13 cellular contexts compared by ENCODE assay signal in the genomic region with DNA sequence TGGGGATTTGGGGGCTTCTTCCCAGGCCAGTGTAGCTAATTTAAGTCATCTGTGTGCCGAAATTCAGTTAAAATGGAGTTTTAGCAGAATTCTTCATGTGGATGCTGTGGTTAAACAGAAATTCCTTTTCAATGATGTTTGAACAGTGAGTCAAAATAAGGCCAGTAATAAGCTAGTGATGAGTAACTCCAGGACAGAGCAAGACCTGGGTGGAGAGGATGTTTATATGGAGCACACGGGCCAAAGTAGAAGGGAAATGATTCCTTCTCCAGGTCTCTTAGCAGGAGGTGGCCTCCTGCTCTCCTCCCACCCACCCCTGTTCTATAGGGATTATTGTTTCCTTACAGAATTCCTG. TPM values are rescaled to one million over a fixed set of nuclear protein-coding genes. Genes with fewer than 3 reads are reported as not detected.
A peak's percentile ranks its signal among the peaks of the same experiment; 100 is the strongest.
DNase-seq lines count a peak whose midpoint lies in the region; ATAC-seq and TF ChIP-seq lines count a peak whose summit lies in the region.
"Had no signal": no experiment of that assay in that cellular context is flagged by ENCODE, and none has a peak within 500 bp of the region (broad histone marks: within the 10 kb centered on the region; RNA-seq: fewer than 3 reads in every experiment).

No MANE protein-coding gene starts in this region.

- no peak overlapping the region for H3K4me3 Mint-ChIP-seq in CD4-positive, alpha-beta memory T cell
- H3K4me3 Mint-ChIP-seq: activated T-helper 17 cell treated with anti-CD3 and anti-CD28 coated beads, Interleukin-2, amount 50 U/mL, for 72 hours; T-cell had no signal

- peak overlapping the region; percentile 99 for H2BK5ac ChIP-seq in mesenchymal stem cell (ENCODE audit: low read depth, low read length, poor library complexity, severe bottlenecking)

- H2BK12ac ChIP-seq in mesenchymal stem cell (ENCODE audit: low read length in 2 of 2), result peak overlapping the region in 1 of 2 experiments; percentile 66

- H3K79me1 ChIP-seq in mesenchymal stem cell (replicated peaks; ENCODE audit: low read length, poor library complexity, severe bottlenecking), result no peaks in the 10 kb centered on the region

- DNase-seq in A172 (ENCODE audit: low spot score) (peak; percentile 89), choroid plexus epithelial cell (ENCODE audit: low read depth) (peak; percentile 96), mesenchymal stem cell (peak; percentile 97), BE2C (no peak)
- no peak for DNase-seq in CD4-positive, alpha-beta memory T cell
- DNase-seq in activated CD4-positive, alpha-beta T cell treated with anti-CD3 and anti-CD28 coated beads for 48 hours, result no peak
- DNase-seq: NCI-H1417, T-cell had no signal

- peak overlapping the region; percentile 42 to 58 for H3K18ac ChIP-seq in mesenchymal stem cell (ENCODE audit: low read depth in 1 of 2, low read length in 2 of 2)

- H4K8ac ChIP-seq in mesenchymal stem cell (ENCODE audit: low read length), result no peak overlapping the region

- H3K9me3 ChIP-seq in mesenchymal stem cell (ENCODE audit: control insufficient read depth, low read length) (no peaks in the 10 kb centered on the region), BE2C (no peaks in the 10 kb centered on the region)
- H3K9me3 ChIP-seq in CD4-positive, alpha-beta memory T cell (ENCODE audit: control insufficient read depth in 1 of 2, low read length in 2 of 2), result no peaks in the 10 kb centered on the region
- H3K9me3 ChIP-seq: BLaER1 treated with 17β-estradiol and CSF1 and Interleukin-3, amounts not matched to agents 10 nM and 100 nM; neutrophil had no signal

- TF ChIP-seq EP300 in Ishikawa (IDR thresholded peaks at IDR 0.05; ENCODE audit: borderline replicate concordance), result no peak

- H3K27ac ChIP-seq in mesenchymal stem cell (ENCODE audit: low read length, poor library complexity, severe bottlenecking), result peak overlapping the region; percentile 98
- no peak overlapping the region for H3K27ac ChIP-seq in CD4-positive, alpha-beta memory T cell (ENCODE audit: low read depth, low read length)
- H3K27ac ChIP-seq: BLaER1 treated with 17β-estradiol and CSF1 and Interleukin-3, amounts not matched to agents 10 nM and 100 nM; neutrophil had no signal

- intact Hi-C loops in CD4-positive, alpha-beta memory T cell (cut with micrococcal nuclease), result no loop called here

- peak overlapping the region; percentile 32 for H3K4me2 ChIP-seq in mesenchymal stem cell (ENCODE audit: low read length, poor library complexity, severe bottlenecking)
- H3K4me2 ChIP-seq: BLaER1 treated with 17β-estradiol and CSF1 and Interleukin-3, amounts not matched to agents 10 nM and 100 nM had no signal

- no peaks in the 10 kb centered on the region for H3K4me1 Mint-ChIP-seq in CD4-positive, alpha-beta memory T cell
- H3K4me1 Mint-ChIP-seq: activated T-helper 17 cell treated with anti-CD3 and anti-CD28 coated beads, Interleukin-2, amount 50 U/mL, for 72 hours; T-cell had no signal

- H3K4me1 ChIP-seq in mesenchymal stem cell (ENCODE audit: control insufficient read depth, insufficient read depth, low read depth, low read length) (peaks cover 29% of the 10 kb centered on the region), BE2C (no peaks in the 10 kb centered on the region)
- no peaks in the 10 kb centered on the region for H3K4me1 ChIP-seq in CD4-positive, alpha-beta memory T cell (ENCODE audit: insufficient read depth, low read length)

- H3K23ac ChIP-seq in mesenchymal stem cell (ENCODE audit: low read length in 2 of 2), result no peak overlapping the region

- no peak overlapping the region for H2AFZ ChIP-seq in mesenchymal stem cell (ENCODE audit: low read depth, low read length)

- H4K91ac ChIP-seq in mesenchymal stem cell (ENCODE audit: low read length), result peak overlapping the region; percentile 71

- no peaks in the 10 kb centered on the region for H3K9me3 Mint-ChIP-seq in CD4-positive, alpha-beta memory T cell
- H3K9me3 Mint-ChIP-seq: activated T-helper 17 cell treated with anti-CD3 and anti-CD28 coated beads, Interleukin-2, amount 50 U/mL, for 72 hours; T-cell had no signal

- H3K27me3 ChIP-seq in mesenchymal stem cell (ENCODE audit: control insufficient read depth in 1 of 2, insufficient read depth in 1 of 2, low read length in 2 of 2), result no peaks in the 10 kb centered on the region
- peaks cover 7% of the 10 kb centered on the region for H3K27me3 ChIP-seq in BE2C
- no peaks in the 10 kb centered on the region for H3K27me3 ChIP-seq in CD4-positive, alpha-beta memory T cell (ENCODE audit: insufficient read depth, low read length)
- H3K27me3 ChIP-seq: BLaER1 treated with 17β-estradiol and CSF1 and Interleukin-3, amounts not matched to agents 10 nM and 100 nM; neutrophil had no signal

- peak overlapping the region in 1 of 2 experiments; percentile 67 for H3K4ac ChIP-seq in mesenchymal stem cell (ENCODE audit: low read depth in 1 of 2, low read length in 2 of 2)

- WGBS in mesenchymal stem cell, result 0% methylated on average over 2 of the region's 2 CpGs

- H3K36me3 Mint-ChIP-seq in CD4-positive, alpha-beta memory T cell, result no peaks in the 10 kb centered on the region
- H3K36me3 Mint-ChIP-seq: T-cell had no signal

- ATAC-seq in HG02642 (IDR thresholded peaks at IDR 0.05; ENCODE audit: poor library complexity, unreplicated experiment), result no peak
- ATAC-seq: activated T-helper 17 cell treated with anti-CD3 and anti-CD28 coated beads, Interleukin-2, amount 50 U/mL, for 72 hours; T-cell had no signal

- H2AK5ac ChIP-seq in mesenchymal stem cell (ENCODE audit: low read length, severe bottlenecking), result no peak overlapping the region

- peak overlapping the region; percentile 93 for H2BK120ac ChIP-seq in mesenchymal stem cell (ENCODE audit: low read depth, low read length)

- POLR2A ChIA-PET in CD4-positive, alpha-beta memory T cell (lab: Charles Lee; ENCODE audit: partially characterized antibody), result no interaction called here

- no peak overlapping the region for H2BK15ac ChIP-seq in mesenchymal stem cell (ENCODE audit: low read depth, poor library complexity, severe bottlenecking)

- H3K14ac ChIP-seq in mesenchymal stem cell (ENCODE audit: low read length in 2 of 2), result no peak overlapping the region

- peaks cover 8 to 14% of the 10 kb centered on the region in 2 donors for H3K27me3 Mint-ChIP-seq in CD4-positive, alpha-beta memory T cell

- CTCF ChIA-PET in CD4-positive, alpha-beta memory T cell (lab: Charles Lee; ENCODE audit: partially characterized antibody), result interaction anchor here (2.0 kb wide), 1 partner anchor 31 kb away, joined by 6 read pairs; no protein-coding TSS in a partner anchor

- H3K4me3 ChIP-seq in choroid plexus epithelial cell (ENCODE audit: low read depth, low read length), result peak overlapping the region; percentile 29
- peak overlapping the region in 1 of 2 experiments; percentile 46 for H3K4me3 ChIP-seq in mesenchymal stem cell (ENCODE audit: insufficient read depth in 1 of 2, low read depth in 1 of 2, low read length in 2 of 2)
- H3K4me3 ChIP-seq in BE2C (ENCODE audit: low read depth, low read length), result no peak overlapping the region
- no peak overlapping the region for H3K4me3 ChIP-seq in CD4-positive, alpha-beta memory T cell (ENCODE audit: low read length in 2 of 2)
- H3K4me3 ChIP-seq: BLaER1 treated with 17β-estradiol and CSF1 and Interleukin-3, amounts not matched to agents 10 nM and 100 nM had no signal

- no peak for TF ChIP-seq RAD21 in Ishikawa (IDR thresholded peaks at IDR 0.05; ENCODE audit: low read depth)

- no peak overlapping the region for H3K27ac Mint-ChIP-seq in CD4-positive, alpha-beta memory T cell
- H3K27ac Mint-ChIP-seq: activated T-helper 17 cell treated with anti-CD3 and anti-CD28 coated beads, Interleukin-2, amount 50 U/mL, for 72 hours; T-cell had no signal

- H3K9ac ChIP-seq in mesenchymal stem cell (ENCODE audit: low read length), result peak overlapping the region; percentile 94
- H3K9ac ChIP-seq: BLaER1 treated with 17β-estradiol and CSF1 and Interleukin-3, amounts not matched to agents 10 nM and 100 nM had no signal

- H3K36me3 ChIP-seq in mesenchymal stem cell (ENCODE audit: control insufficient read depth in 1 of 2, insufficient read depth in 2 of 2, low read depth in 1 of 2, low read length in 2 of 2), result no peaks in the 10 kb centered on the region
- no peaks in the 10 kb centered on the region for H3K36me3 ChIP-seq in BE2C
- H3K36me3 ChIP-seq in CD4-positive, alpha-beta memory T cell (ENCODE audit: insufficient read depth, low read length), result no peaks in the 10 kb centered on the region
- H3K36me3 ChIP-seq: BLaER1 treated with 17β-estradiol and CSF1 and Interleukin-3, amounts not matched to agents 10 nM and 100 nM; neutrophil had no signal

- TF ChIP-seq CTCF in choroid plexus epithelial cell (conservative IDR thresholded peaks at IDR 0.05; ENCODE audit: low read depth, low read length) (no peak), BE2C (IDR thresholded peaks at IDR 0.05; ENCODE audit: low read depth, low read length) (no peak)

TF ChIP-seq in Ishikawa, 13 proteins besides CTCF, POLR2A, EP300 and RAD21:
- TF ChIP-seq TEAD4 (IDR thresholded peaks at IDR 0.05) (peak; percentile 21; the same call in 1 of the 2 replicates), EGR1 (IDR thresholded peaks at IDR 0.05) (no peak)

RNA-seq across cellular contexts. Expression of gene UACA, which starts 31.9 kb away (rescaled TPM):
- 16.8 and 18.6 TPM in 2 replicates for total RNA-seq in A172 (2014; rRNA removed; shearing (Covaris generic))
- polyA plus RNA-seq in mesenchymal stem cell (2013, experiment 1 of 2), result 56.0 TPM
- polyA plus RNA-seq in mesenchymal stem cell (2013, experiment 2 of 2), result 52.3 TPM
- 1.8 TPM for polyA plus RNA-seq in BE2C (2012; ENCODE audit: insufficient read depth, insufficient read length, low read depth)
- total RNA-seq in CD4-positive, alpha-beta memory T cell, result under 1 TPM; 0.15 to 0.28 TPM
- polyA plus RNA-seq in CD4-positive, alpha-beta memory T cell, result under 1 TPM in 1 of 2 donors, not detected in 1; 0.40 TPM

RNA-seq across cellular contexts. Expression of gene LARP6, which starts 58.7 kb away (rescaled TPM):
- total RNA-seq in A172 (2014; rRNA removed; shearing (Covaris generic)), result 45.4 and 63.4 TPM in 2 replicates
- polyA plus RNA-seq in mesenchymal stem cell (2013, experiment 1 of 2), result 57.0 TPM
- polyA plus RNA-seq in mesenchymal stem cell (2013, experiment 2 of 2), result 60.3 TPM
- 10.5 TPM for polyA plus RNA-seq in BE2C (2012; ENCODE audit: insufficient read depth, insufficient read length, low read depth)
- total RNA-seq in CD4-positive, alpha-beta memory T cell, result not detected
- not detected for polyA plus RNA-seq in CD4-positive, alpha-beta memory T cell

Comparison
In these comparisons a context has a peak if more than half of its experiments do, and no peak if none do; other contexts are left out.
1. DNase-seq: peak in A172 (single experiment), choroid plexus epithelial cell (single experiment) and mesenchymal stem cell (single experiment); none in BE2C (single experiment), CD4-positive, alpha-beta memory T cell (0 of 5) and activated CD4-positive, alpha-beta T cell treated with anti-CD3 and anti-CD28 coated beads for 48 hours (single experiment).
2. RNA of gene UACA, which starts 31.9 kb away (total RNA-seq): 16.8 to 18.6 TPM in A172; 0.15 to 0.28 TPM in CD4-positive, alpha-beta memory T cell; every median in the first group is over 10 times any median in the second.
3. RNA of gene LARP6, which starts 58.7 kb away (total RNA-seq): 45.4 to 63.4 TPM in A172; not detected in CD4-positive, alpha-beta memory T cell; every median in the first group is over 10 times any median in the second.